ENCODE assay signal across 1 cellular context in the genomic region with DNA sequence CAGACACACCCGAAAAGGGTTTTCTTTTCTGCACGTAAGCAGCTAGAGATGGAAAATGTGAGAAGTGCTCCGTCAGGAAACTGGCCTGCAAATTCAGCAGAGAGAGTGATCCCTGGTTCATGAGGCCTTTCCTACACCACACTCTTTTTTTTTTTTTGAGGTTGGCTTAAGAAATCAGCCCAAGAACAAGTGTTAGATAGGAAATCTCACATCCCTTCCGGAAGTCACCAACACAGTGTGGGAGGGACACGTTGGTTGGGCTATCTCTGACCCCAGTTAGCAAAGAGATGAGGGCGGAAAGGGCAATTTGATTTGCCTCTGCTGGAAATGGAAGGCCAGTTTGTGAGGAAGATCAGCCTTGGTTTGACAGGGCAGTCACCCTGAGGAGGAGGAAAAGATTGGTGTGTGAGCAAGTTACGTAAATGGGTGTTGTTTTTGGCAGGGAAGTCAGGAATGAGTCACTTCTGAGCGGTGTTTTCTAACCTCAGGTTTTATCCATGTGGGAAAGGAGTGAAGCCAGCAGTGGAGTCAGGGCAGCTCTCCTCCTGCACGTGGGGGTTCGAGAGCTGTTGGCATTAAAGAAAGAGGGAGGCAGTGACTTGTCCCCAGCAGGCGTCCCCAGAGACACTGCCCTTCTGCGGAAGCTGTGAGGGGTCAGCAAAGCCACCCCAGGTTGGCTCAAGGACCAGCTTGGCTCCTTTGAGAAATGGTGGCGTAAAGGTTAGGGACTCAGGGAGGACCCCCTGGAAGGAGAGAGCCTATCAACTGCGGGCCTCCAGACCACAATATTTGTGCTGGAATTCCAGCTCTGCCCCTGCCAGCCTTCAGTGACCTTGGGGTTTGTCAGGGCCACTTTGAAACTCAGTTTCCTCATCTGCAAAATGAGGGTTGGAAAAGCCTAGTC.
A peak's percentile ranks its signal among the peaks of the same experiment; 100 is the strongest.
TF ChIP-seq lines count a peak whose summit lies in the region.

No MANE protein-coding gene starts in this region.

TF ChIP-seq in HEK293, 187 proteins besides CTCF, POLR2A, EP300 and RAD21 (continued from another document and continues in another):
- TF ChIP-seq ZNF239 (tag by site-specific recombination; IDR thresholded peaks at IDR 0.05) (no peak), PRDM1 (tag by site-specific recombination; IDR thresholded peaks at IDR 0.05) (peak; percentile 91), ZNF791 (tag by site-specific recombination; IDR thresholded peaks at IDR 0.05) (no peak), ZNF555 (tag by site-specific recombination; conservative IDR thresholded peaks at IDR 0.05) (no peak), ZIC2 (tag by site-specific recombination; IDR thresholded peaks at IDR 0.05) (peak; percentile 86), ZNF776 (tag by site-specific recombination; IDR thresholded peaks at IDR 0.05; ENCODE audit: borderline replicate concordance) (no peak), ZBTB21 (tag by site-specific recombination; IDR thresholded peaks at IDR 0.05) (peak; percentile 93), ZNF544 (tag by site-specific recombination; IDR thresholded peaks at IDR 0.05) (no peak), ZNF404 (tag by site-specific recombination; IDR thresholded peaks at IDR 0.05) (no peak), KLF8 (tag by site-specific recombination; IDR thresholded peaks at IDR 0.05) (peak; percentile 78), ZNF629 (tag by site-specific recombination; IDR thresholded peaks at IDR 0.05) (peak; percentile 98), ZNF302 (tag by site-specific recombination; IDR thresholded peaks at IDR 0.05; ENCODE audit: low read depth) (no peak), ZNF335 (tag by site-specific recombination; conservative IDR thresholded peaks at IDR 0.05) (peak; percentile 59), REPIN1 (tag by site-specific recombination; IDR thresholded peaks at IDR 0.05; ENCODE audit: low read depth) (no peak), GLIS1 (tag by site-specific recombination; IDR thresholded peaks at IDR 0.05) (peak; percentile 97), ZNF433 (tag by site-specific recombination; IDR thresholded peaks at IDR 0.05; ENCODE audit: low read depth) (no peak), ZNF548 (tag by site-specific recombination; IDR thresholded peaks at IDR 0.05) (no peak), KLF17 (tag by site-specific recombination; IDR thresholded peaks at IDR 0.05) (peak; percentile 99), SCRT1 (tag by site-specific recombination; IDR thresholded peaks at IDR 0.05; ENCODE audit: borderline replicate concordance) (no peak), RBAK (tag by site-specific recombination; IDR thresholded peaks at IDR 0.05) (no peak), SALL2 (tag by site-specific recombination; IDR thresholded peaks at IDR 0.05; ENCODE audit: borderline replicate concordance) (no peak), ZNF114 (tag by site-specific recombination; IDR thresholded peaks at IDR 0.05) (no peak), ZBTB20 (tag by site-specific recombination; IDR thresholded peaks at IDR 0.05) (peak; percentile 54; the same call in 1 of the 2 replicates), ZNF112 (tag by site-specific recombination; IDR thresholded peaks at IDR 0.05) (no peak), ZNF654 (tag by site-specific recombination; IDR thresholded peaks at IDR 0.05; ENCODE audit: low read depth) (peak; percentile 16; the same call in 1 of the 2 replicates), ZNF423 (tag by site-specific recombination; IDR thresholded peaks at IDR 0.05) (no peak), ZNF514 (tag by site-specific recombination; IDR thresholded peaks at IDR 0.05) (no peak), ZNF280C (tag by site-specific recombination; IDR thresholded peaks at IDR 0.05) (no peak), ZFHX2 (tag by site-specific recombination; conservative IDR thresholded peaks at IDR 0.05) (peak; percentile 91), ZNF747 (tag by site-specific recombination; IDR thresholded peaks at IDR 0.05) (no peak), ZNF677 (tag by site-specific recombination; IDR thresholded peaks at IDR 0.05) (no peak), PBX3 (CRISPR knock-in tag; IDR thresholded peaks at IDR 0.05) (no peak), IKZF3 (tag by site-specific recombination; IDR thresholded peaks at IDR 0.05) (peak; percentile 97), TSHZ1 (tag by site-specific recombination; IDR thresholded peaks at IDR 0.05; ENCODE audit: borderline replicate concordance) (peak; percentile 96), ZNF48 (tag by site-specific recombination; IDR thresholded peaks at IDR 0.05) (no peak), ZNF18 (tag by site-specific recombination; IDR thresholded peaks at IDR 0.05) (peak; percentile 89), ZNF76 (tag by site-specific recombination; IDR thresholded peaks at IDR 0.05; ENCODE audit: borderline replicate concordance, low read depth) (peak; percentile 41; the same call in 1 of the 2 replicates), YY2 (tag by site-specific recombination; IDR thresholded peaks at IDR 0.05) (no peak), ZNF121 (tag by site-specific recombination; IDR thresholded peaks at IDR 0.05) (no peak), ZSCAN18 (tag by site-specific recombination; IDR thresholded peaks at IDR 0.05) (no peak), ZNF501 (tag by site-specific recombination; IDR thresholded peaks at IDR 0.05) (peak; percentile 58; the same call in 1 of the 2 replicates), MYNN (tag by site-specific recombination; IDR thresholded peaks at IDR 0.05; ENCODE audit: borderline replicate concordance) (no peak), HOXC10 (CRISPR knock-in tag; IDR thresholded peaks at IDR 0.05) (no peak), ZNF223 (tag by site-specific recombination; IDR thresholded peaks at IDR 0.05) (no peak), ZNF510 (tag by site-specific recombination; IDR thresholded peaks at IDR 0.05; ENCODE audit: insufficient replicate concordance) (peak; percentile 89)
- TF ChIP-seq, protein P1, sequence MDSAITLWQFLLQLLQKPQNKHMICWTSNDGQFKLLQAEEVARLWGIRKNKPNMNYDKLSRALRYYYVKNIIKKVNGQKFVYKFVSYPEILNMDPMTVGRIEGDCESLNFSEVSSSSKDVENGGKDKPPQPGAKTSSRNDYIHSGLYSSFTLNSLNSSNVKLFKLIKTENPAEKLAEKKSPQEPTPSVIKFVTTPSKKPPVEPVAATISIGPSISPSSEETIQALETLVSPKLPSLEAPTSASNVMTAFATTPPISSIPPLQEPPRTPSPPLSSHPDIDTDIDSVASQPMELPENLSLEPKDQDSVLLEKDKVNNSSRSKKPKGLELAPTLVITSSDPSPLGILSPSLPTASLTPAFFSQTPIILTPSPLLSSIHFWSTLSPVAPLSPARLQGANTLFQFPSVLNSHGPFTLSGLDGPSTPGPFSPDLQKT (IDR thresholded peaks at IDR 0.05; ENCODE audit: borderline replicate concordance, low read depth, low read length): no peak
- TF ChIP-seq, protein P2, sequence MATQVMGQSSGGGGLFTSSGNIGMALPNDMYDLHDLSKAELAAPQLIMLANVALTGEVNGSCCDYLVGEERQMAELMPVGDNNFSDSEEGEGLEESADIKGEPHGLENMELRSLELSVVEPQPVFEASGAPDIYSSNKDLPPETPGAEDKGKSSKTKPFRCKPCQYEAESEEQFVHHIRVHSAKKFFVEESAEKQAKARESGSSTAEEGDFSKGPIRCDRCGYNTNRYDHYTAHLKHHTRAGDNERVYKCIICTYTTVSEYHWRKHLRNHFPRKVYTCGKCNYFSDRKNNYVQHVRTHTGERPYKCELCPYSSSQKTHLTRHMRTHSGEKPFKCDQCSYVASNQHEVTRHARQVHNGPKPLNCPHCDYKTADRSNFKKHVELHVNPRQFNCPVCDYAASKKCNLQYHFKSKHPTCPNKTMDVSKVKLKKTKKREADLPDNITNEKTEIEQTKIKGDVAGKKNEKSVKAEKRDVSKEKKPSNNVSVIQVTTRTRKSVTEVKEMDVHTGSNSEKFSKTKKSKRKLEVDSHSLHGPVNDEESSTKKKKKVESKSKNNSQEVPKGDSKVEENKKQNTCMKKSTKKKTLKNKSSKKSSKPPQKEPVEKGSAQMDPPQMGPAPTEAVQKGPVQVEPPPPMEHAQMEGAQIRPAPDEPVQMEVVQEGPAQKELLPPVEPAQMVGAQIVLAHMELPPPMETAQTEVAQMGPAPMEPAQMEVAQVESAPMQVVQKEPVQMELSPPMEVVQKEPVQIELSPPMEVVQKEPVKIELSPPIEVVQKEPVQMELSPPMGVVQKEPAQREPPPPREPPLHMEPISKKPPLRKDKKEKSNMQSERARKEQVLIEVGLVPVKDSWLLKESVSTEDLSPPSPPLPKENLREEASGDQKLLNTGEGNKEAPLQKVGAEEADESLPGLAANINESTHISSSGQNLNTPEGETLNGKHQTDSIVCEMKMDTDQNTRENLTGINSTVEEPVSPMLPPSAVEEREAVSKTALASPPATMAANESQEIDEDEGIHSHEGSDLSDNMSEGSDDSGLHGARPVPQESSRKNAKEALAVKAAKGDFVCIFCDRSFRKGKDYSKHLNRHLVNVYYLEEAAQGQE (tag by site-specific recombination; IDR thresholded peaks at IDR 0.05): no peak
